Comparison of ENCODE assay signal across 22 cellular contexts in genomic region chr7:29139191-29139590, GRCh38. TPM values are rescaled to one million over a fixed set of nuclear protein-coding genes. Genes with fewer than 3 reads are reported as not detected.
A peak's percentile ranks its signal among the peaks of the same experiment; 100 is the strongest.
DNase-seq lines count a peak whose midpoint lies in the region; ATAC-seq and TF ChIP-seq lines count a peak whose summit lies in the region.
"Had no signal": no experiment of that assay in that cellular context is flagged by ENCODE, and none has a peak within 500 bp of the region (broad histone marks: within the 10 kb centered on the region; RNA-seq: fewer than 3 reads in every experiment).

No MANE protein-coding gene starts in this region.

- peaks cover 12% of the 10 kb centered on the region for H3K36me3 Mint-ChIP-seq in MCF 10A (ENCODE audit: insufficient read depth, unreplicated experiment)
- H3K36me3 Mint-ChIP-seq: immature natural killer cell had no signal

- no peak overlapping the region for H3K4me3 ChIP-seq in breast epithelium
- H3K4me3 ChIP-seq: stomach, upper lobe of left lung had no signal

- H3K27ac ChIP-seq in breast epithelium, result no peak overlapping the region
- peak overlapping the region; percentile 89 for H3K27ac ChIP-seq in foreskin keratinocyte
- H3K27ac ChIP-seq: 22Rv1, neutrophil, stomach, upper lobe of left lung had no signal

- no peaks in the 10 kb centered on the region for H3K9me3 ChIP-seq in breast epithelium
- H3K9me3 ChIP-seq: neutrophil, upper lobe of left lung had no signal

- H3K27me3 Mint-ChIP-seq in MCF 10A (ENCODE audit: insufficient read depth, unreplicated experiment), result no peaks in the 10 kb centered on the region

- peak; percentile 96 for ATAC-seq in foreskin keratinocyte

- H3K4me3 Mint-ChIP-seq in MCF 10A (ENCODE audit: unreplicated experiment), result no peak overlapping the region
- H3K4me3 Mint-ChIP-seq: activated CD4-positive, alpha-beta memory T cell treated with anti-CD3 and anti-CD28 coated beads, Interleukin-2, amount 10 ng/mL, durations not matched to agents 7 days and 5 days; H9; immature natural killer cell had no signal

- TF ChIP-seq POLR2A in breast epithelium (IDR thresholded peaks at IDR 0.05), result no peak

- DNase-seq in MCF 10A (ENCODE audit: unreplicated experiment), result peak; percentile 83
- no peak for DNase-seq in breast epithelium (ENCODE audit: low spot score in 2 of 2)
- peak; percentile 21 for DNase-seq in amniotic epithelial cell (ENCODE audit: low read depth)
- peak; percentile 75 to 88 for DNase-seq in foreskin keratinocyte
- no peak for DNase-seq in NCI-H1694 treated with DMSO at 0.1 percent for 48 hours (lab: John Stamatoyannopoulos, UW)
- DNase-seq in NCI-H2227 (lab: John Stamatoyannopoulos, UW; ENCODE audit: unreplicated experiment), result no peak
- DNase-seq in NCI-H774 (lab: John Stamatoyannopoulos, UW), result no peak
- DNase-seq in C1 segment of cervical spinal cord (lab: John Stamatoyannopoulos, UW), result no peak
- DNase-seq: activated CD4-positive, alpha-beta memory T cell treated with anti-CD3 and anti-CD28 coated beads, Interleukin-2, amount 10 ng/mL, durations not matched to agents 7 days and 5 days; activated CD4-positive, CD25-positive, alpha-beta regulatory T cell; activated naive CD4-positive, alpha-beta T cell treated with Interleukin-2 at 50 U/mL for 16 hours; H9; immature natural killer cell; Kasumi-1; NCI-H1417; NCI-H2171; NCI-H748 treated with DMSO at 0.1 percent for 48 hours; stomach; upper lobe of left lung had no signal

- peak overlapping the region; percentile 67 for H3K27ac Mint-ChIP-seq in MCF 10A (ENCODE audit: low read depth, unreplicated experiment)
- H3K27ac Mint-ChIP-seq: activated CD4-positive, alpha-beta memory T cell treated with anti-CD3 and anti-CD28 coated beads, Interleukin-2, amount 10 ng/mL, durations not matched to agents 7 days and 5 days; H9; immature natural killer cell had no signal

- POLR2A ChIA-PET in MCF 10A (lab: Yijun Ruan, JAX), result interaction anchor here (0.6 to 1.6 kb wide), 7 partner anchors 8 to 276 kb away, joined by 3 to 6 read pairs (median 3); no protein-coding TSS in a partner anchor

- intact Hi-C loops in MCF 10A (cut with micrococcal nuclease), result no loop called here
- intact Hi-C loops in breast epithelium (cut with DNase I; ENCODE audit: low total_unique reads), result no loop called here

- H3K9me3 Mint-ChIP-seq in MCF 10A (ENCODE audit: unreplicated experiment), result peaks cover 10% of the 10 kb centered on the region
- H3K9me3 Mint-ChIP-seq: activated CD4-positive, alpha-beta memory T cell treated with anti-CD3 and anti-CD28 coated beads, Interleukin-2, amount 10 ng/mL, durations not matched to agents 7 days and 5 days; immature natural killer cell had no signal

- H3K27me3 ChIP-seq in breast epithelium, result no peaks in the 10 kb centered on the region
- peaks cover 6% of the 10 kb centered on the region for H3K27me3 ChIP-seq in foreskin keratinocyte
- H3K27me3 ChIP-seq: upper lobe of left lung had no signal

- H3K4me1 Mint-ChIP-seq in MCF 10A (ENCODE audit: insufficient read depth, unreplicated experiment), result peaks cover 36% of the 10 kb centered on the region
- H3K4me1 Mint-ChIP-seq: immature natural killer cell had no signal

- BruUV-seq in MCF 10A (replicated peaks; lab: Mats Ljungman, UMichigan), result no TSS peak

- TF ChIP-seq CTCF in MCF 10A (IDR thresholded peaks at IDR 0.05; ENCODE audit: unreplicated experiment) (no peak), breast epithelium (IDR thresholded peaks at IDR 0.05) (no peak), foreskin keratinocyte (conservative IDR thresholded peaks at IDR 0.05) (no peak)

- no peaks in the 10 kb centered on the region for H3K36me3 ChIP-seq in breast epithelium
- H3K36me3 ChIP-seq: neutrophil, stomach, upper lobe of left lung had no signal

- CTCF ChIA-PET in MCF 10A (lab: Yijun Ruan, JAX), result interaction anchor here (1.0 to 1.4 kb wide), 3 partner anchors 20 to 53 kb away, joined by 3 to 4 read pairs (median 3); no protein-coding TSS in a partner anchor

- no peaks in the 10 kb centered on the region for H3K4me1 ChIP-seq in breast epithelium
- peaks cover 15% of the 10 kb centered on the region for H3K4me1 ChIP-seq in foreskin keratinocyte

RNA-seq across cellular contexts. Expression of gene CPVL, which starts 7.1 kb away (rescaled TPM):
- total RNA-seq in MCF 10A (2022) (29.2 and 49.0 TPM in 2 replicates), breast epithelium (10 to 100 TPM; 11.4 to 44.2 (median 13.4) TPM), foreskin keratinocyte (1.5 and 3.2 TPM in 2 replicates)
- 0.97 and 3.2 TPM in 2 replicates for polyA plus RNA-seq in foreskin keratinocyte
- total RNA-seq: OCI-LY7 had no signal

RNA-seq across cellular contexts. Expression of gene CHN2, which starts 55.4 kb away (rescaled TPM):
- total RNA-seq in MCF 10A (2022) (5.1 and 8.0 TPM in 2 replicates), breast epithelium (10 to 100 TPM in 1 of 3 donors, 1 to 10 TPM in 2; 6.3 to 17.1 (median 7.9) TPM), foreskin keratinocyte (0.10 and 0.99 TPM in 2 replicates)
- 0.06 and 0.40 TPM in 2 replicates for polyA plus RNA-seq in foreskin keratinocyte
- total RNA-seq: OCI-LY7 had no signal

Comparison
In these comparisons a context has a peak if more than half of its experiments do, and no peak if none do; other contexts are left out.
1. DNase-seq: peak in MCF 10A (single experiment), amniotic epithelial cell (single experiment) and foreskin keratinocyte (2 of 2); none in breast epithelium (0 of 2), NCI-H1694 treated with DMSO at 0.1 percent for 48 hours (single experiment), NCI-H2227 (single experiment), NCI-H774 (single experiment) and C1 segment of cervical spinal cord (0 of 14).